In the genomic region with DNA sequence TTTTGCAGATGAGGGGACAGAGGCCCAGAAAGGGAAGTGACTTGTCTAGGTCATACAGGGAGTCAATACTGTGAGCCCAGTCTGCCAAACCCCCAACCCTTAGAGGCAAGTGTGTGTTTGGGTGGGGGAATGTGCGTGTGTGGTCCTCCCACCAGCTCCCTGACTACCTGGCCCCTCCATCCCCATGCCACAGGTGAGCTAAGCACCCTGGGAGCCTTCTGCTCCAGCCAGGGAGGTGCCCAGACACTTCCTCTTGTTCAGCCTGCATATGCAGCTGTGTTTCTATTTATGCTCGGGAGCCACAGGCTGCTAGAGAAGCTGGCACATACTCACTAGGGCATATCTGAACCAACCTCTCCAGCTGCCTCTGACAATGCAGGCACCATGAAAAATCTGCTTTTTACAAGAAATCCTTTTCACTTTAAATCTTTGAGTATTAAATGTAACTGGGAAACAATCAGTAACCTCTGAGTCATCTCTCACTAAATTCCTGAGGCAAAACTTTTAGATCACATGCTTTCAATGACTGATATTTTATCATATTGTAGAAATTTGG, we compare ENCODE assay signal across 9 cellular contexts. TPM values are rescaled to one million over a fixed set of nuclear protein-coding genes. Genes with fewer than 3 reads are reported as not detected.
A peak's percentile ranks its signal among the peaks of the same experiment; 100 is the strongest.
DNase-seq lines count a peak whose midpoint lies in the region; ATAC-seq, FAIRE-seq and TF ChIP-seq lines count a peak whose summit lies in the region.
"Had no signal": no experiment of that assay in that cellular context is flagged by ENCODE, and none has a peak within 500 bp of the region (broad histone marks: within the 10 kb centered on the region; RNA-seq: fewer than 3 reads in every experiment).

No MANE protein-coding gene starts in this region.

- DNase-seq in ELR (ENCODE audit: low read depth) (peak; percentile 81), NCI-H1694 (lab: John Stamatoyannopoulos, UW) (peak; percentile 33), mammary epithelial cell (peak; percentile 51), mesothelial cell of epicardium (ENCODE audit: low spot score in 2 of 2, unreplicated experiment in 2 of 2) (no peak), HK-2 (ENCODE audit: unreplicated experiment) (no peak), GM19239 (ENCODE audit: insufficient read length, low spot score) (no peak)

- dilution Hi-C loops in mammary epithelial cell (cut with HindIII; ENCODE audit: low sequenced_read_pairs) = loop anchor here (5.0 kb wide), 1 partner anchor 36 kb away; a partner anchor contains a TSS

- no peak overlapping the region for H3K9ac ChIP-seq in mammary epithelial cell (ENCODE audit: insufficient read depth, low read length)

- intact Hi-C loops in mammary epithelial cell (cut with micrococcal nuclease) = loop anchor here (2.0 kb wide), 1 partner anchor 20 kb away; a partner anchor contains a TSS

- peak overlapping the region; percentile 53 for H3K27ac ChIP-seq in mammary epithelial cell (ENCODE audit: insufficient read depth, low read depth, low read length)

- no peaks in the 10 kb centered on the region for H3K27me3 Mint-ChIP-seq in mesothelial cell of epicardium (ENCODE audit: low read depth)

- CTCF ChIA-PET in mammary epithelial cell (lab: Charles Lee; ENCODE audit: low non-redundant PET) = no interaction called here

- 67% methylated on average over 2 of the region's 2 CpGs for WGBS in mammary epithelial cell (ENCODE audit: low coverage, missing lambda C conversion rate)

- FAIRE-seq in GM19239 (lab: Jason Lieb, UNC) = no peak

- H3K36me3 ChIP-seq in mammary epithelial cell (ENCODE audit: insufficient read depth, low read length) = peaks cover 2% of the 10 kb centered on the region

- H3K27ac Mint-ChIP-seq in mesothelial cell of epicardium = peak overlapping the region; percentile 18

- in situ Hi-C loops in mammary epithelial cell (cut with MboI; ENCODE audit: low sequenced_read_pairs in 2 of 2) = no loop called here

- H3K36me3 Mint-ChIP-seq in mesothelial cell of epicardium = no peaks in the 10 kb centered on the region

- H3K4me3 ChIP-seq in mammary epithelial cell (replicated peaks in 1 of 3; ENCODE audit: insufficient read depth in 1 of 3, low read depth in 2 of 3, low read length in 3 of 3) = no peak overlapping the region

- H3K4me1 ChIP-seq in mammary epithelial cell (ENCODE audit: insufficient read depth, low read length) = peaks cover 21% of the 10 kb centered on the region

- H3K79me2 ChIP-seq in mammary epithelial cell (ENCODE audit: insufficient read depth, low read length) = peaks cover 65% of the 10 kb centered on the region

- ATAC-seq in HG02798 (IDR thresholded peaks at IDR 0.05; ENCODE audit: poor library complexity, unreplicated experiment) (no peak), HG02610 (IDR thresholded peaks at IDR 0.05; ENCODE audit: unreplicated experiment) (no peak)

- no peaks in the 10 kb centered on the region for H3K27me3 ChIP-seq in mammary epithelial cell (ENCODE audit: insufficient read depth, low read length)

- H3K9me3 ChIP-seq in mammary epithelial cell (replicated peaks; ENCODE audit: insufficient read depth, low read length) = no peaks in the 10 kb centered on the region

- no TSS peak for BruUV-seq in mammary epithelial cell (replicated peaks; lab: Mats Ljungman, UMichigan)

- no peaks in the 10 kb centered on the region for H4K20me1 ChIP-seq in mammary epithelial cell (ENCODE audit: insufficient read depth, low read length)

- H2AFZ ChIP-seq in mammary epithelial cell (ENCODE audit: low read depth, low read length) = peak overlapping the region; percentile 34

- peak overlapping the region; percentile 43 for H3K4me2 ChIP-seq in mammary epithelial cell (ENCODE audit: insufficient read depth, low read depth, low read length)

- peaks cover 33% of the 10 kb centered on the region for H3K4me1 Mint-ChIP-seq in mesothelial cell of epicardium

- H3K4me3 Mint-ChIP-seq in mesothelial cell of epicardium = no peak overlapping the region

- TF ChIP-seq CTCF in mammary epithelial cell (conservative IDR thresholded peaks at IDR 0.05 in 1 of 2, IDR thresholded peaks at IDR 0.05 in 1 of 2; ENCODE audit: extremely low read depth in 1 of 2, insufficient read depth in 1 of 2, low read depth in 1 of 2, low read length in 2 of 2) = no peak
- no peak for TF ChIP-seq CTCF in mesothelial cell of epicardium (IDR thresholded peaks at IDR 0.05; ENCODE audit: unreplicated experiment)

- no peaks in the 10 kb centered on the region for H3K9me3 Mint-ChIP-seq in mesothelial cell of epicardium

RNA-seq across cellular contexts. Expression of a gene that starts 20.7 kb away (rescaled TPM):
- total RNA-seq in mammary epithelial cell = 10 to 100 TPM; 15.7 to 24.0 TPM
- polyA plus RNA-seq in mammary epithelial cell = 11.8 TPM
- polyA minus RNA-seq in mammary epithelial cell = 10.3 TPM
- 33.8 to 39.8 TPM (median 38.5 TPM) in 3 replicates for total RNA-seq in mesothelial cell of epicardium

RNA-seq across cellular contexts. Expression of a gene that starts 35.6 kb away (rescaled TPM):
- not detected for total RNA-seq in mammary epithelial cell
- not detected for polyA plus RNA-seq in mammary epithelial cell
- polyA minus RNA-seq in mammary epithelial cell = not detected
- total RNA-seq in mesothelial cell of epicardium = not detected in 3 replicates
- total RNA-seq: temporal lobe had no signal

Comparison
In these comparisons a context has a peak if more than half of its experiments do, and no peak if none do; other contexts are left out.
1. DNase-seq: peak in ELR (single experiment), NCI-H1694 (single experiment) and mammary epithelial cell (single experiment); none in mesothelial cell of epicardium (0 of 2), HK-2 (single experiment) and GM19239 (single experiment).